Comparison of ENCODE assay signal across 28 cellular contexts in the genomic region with DNA sequence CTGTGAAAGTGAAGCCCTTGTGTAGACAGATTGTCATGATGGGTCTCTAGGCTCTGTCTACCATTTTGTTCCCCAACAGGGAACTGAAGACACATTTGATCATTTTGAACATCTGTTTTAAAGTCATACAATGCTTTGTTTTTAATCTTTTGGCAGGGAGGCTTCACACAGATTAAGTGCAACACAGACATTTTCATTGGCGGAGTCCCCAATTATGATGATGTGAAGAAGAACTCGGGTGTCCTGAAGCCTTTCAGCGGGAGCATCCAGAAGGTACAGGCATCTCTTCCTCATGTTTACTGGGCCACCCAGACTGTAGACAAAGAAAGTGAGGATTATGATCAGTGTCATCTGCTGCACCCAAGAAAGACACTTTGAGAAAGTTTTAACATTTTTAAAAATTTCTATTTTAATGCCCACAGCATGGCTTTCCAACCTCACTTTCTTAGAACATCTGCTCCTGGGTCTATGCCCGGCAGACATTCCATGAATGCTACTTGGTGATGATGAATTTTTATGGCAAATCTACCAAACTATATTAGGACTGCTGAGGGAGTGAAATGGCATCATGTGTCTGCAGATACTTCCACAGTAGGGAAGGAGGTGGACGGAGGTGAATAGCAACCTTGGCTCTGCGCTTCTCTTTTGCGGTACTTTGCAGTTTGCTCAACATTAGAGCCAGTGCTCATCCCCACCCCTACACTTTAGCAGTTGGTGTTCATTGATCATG.
DNase-seq lines count a peak whose midpoint lies in the region; ATAC-seq and TF ChIP-seq lines count a peak whose summit lies in the region.
"Had no signal": no experiment of that assay in that cellular context is flagged by ENCODE, and none has a peak within 500 bp of the region (broad histone marks: within the 10 kb centered on the region; RNA-seq: fewer than 3 reads in every experiment).

No MANE protein-coding gene starts in this region.

- TF ChIP-seq EP300 in sigmoid colon (IDR thresholded peaks at IDR 0.05): peak in 1 of 4 donors; percentile 26

- peak overlapping the region; percentile 30 to 75 (median 57) for H3K27ac ChIP-seq in sigmoid colon
- H3K27ac ChIP-seq in thyroid gland: no peak overlapping the region
- H3K27ac ChIP-seq: neural progenitor cell, SJSA1, vagina had no signal

- TF ChIP-seq POLR2A in sigmoid colon (IDR thresholded peaks at IDR 0.05) (no peak), thyroid gland (IDR thresholded peaks at IDR 0.05) (no peak)

- H3K4me3 Mint-ChIP-seq in mesothelial cell of epicardium: no peak overlapping the region
- H3K4me3 Mint-ChIP-seq: activated CD4-positive, alpha-beta memory T cell treated with anti-CD3 and anti-CD28 coated beads for 36 hours; activated T-helper 17 cell treated with anti-CD3 and anti-CD28 coated beads, Interleukin-2, amount 50 U/mL, for 72 hours; neural progenitor cell had no signal

- H3K4me1 ChIP-seq in adipocyte (ENCODE audit: control insufficient read depth, insufficient read depth, low read length) (peaks cover 29% of the 10 kb centered on the region), sigmoid colon (peaks cover 0 to 33% (median 29%) of the 10 kb centered on the region in 4 donors), thyroid gland (peaks cover 0 to 9% of the 10 kb centered on the region in 2 donors)
- H3K4me1 ChIP-seq: neural progenitor cell had no signal

- H3K9me3 Mint-ChIP-seq in mesothelial cell of epicardium: no peaks in the 10 kb centered on the region
- H3K9me3 Mint-ChIP-seq: activated CD4-positive, alpha-beta memory T cell treated with anti-CD3 and anti-CD28 coated beads for 36 hours; activated naive CD4-positive, alpha-beta T cell treated with anti-CD3 and anti-CD28 coated beads, Interleukin-2, amount 50 U/mL, for 72 hours; activated T-helper 17 cell treated with anti-CD3 and anti-CD28 coated beads, Interleukin-2, amount 50 U/mL, for 72 hours had no signal

- intact Hi-C loops in sigmoid colon (cut with DNase I) (loop anchor here (10.0 kb wide), 1 partner anchor 640 kb away; a partner anchor contains a TSS), thyroid gland (cut with DNase I) (no loop called here)

- WGBS in sigmoid colon, 2 donors: 90 to 91% methylated on average over 7 of the region's 7 CpGs
- WGBS in thyroid gland, 2 donors: 95 to 96% methylated on average over 7 of the region's 7 CpGs

- ATAC-seq in HG03039 (IDR thresholded peaks at IDR 0.05; ENCODE audit: unreplicated experiment): no peak
- ATAC-seq: activated CD4-positive, CD25-positive, alpha-beta regulatory T cell treated with anti-CD3 and anti-CD28 coated beads, Interleukin-2, amount 50 U/mL, for 24 hours; activated naive CD4-positive, alpha-beta T cell treated with anti-CD3 and anti-CD28 coated beads, Interleukin-2, amount 50 U/mL, for 72 hours; activated T-helper 17 cell treated with anti-CD3 and anti-CD28 coated beads, Interleukin-2, amount 50 U/mL, for 72 hours; K562; sciatic nerve had no signal

- peaks cover 10% of the 10 kb centered on the region for H3K4me1 Mint-ChIP-seq in mesothelial cell of epicardium
- H3K4me1 Mint-ChIP-seq: activated T-helper 17 cell treated with anti-CD3 and anti-CD28 coated beads, Interleukin-2, amount 50 U/mL, for 72 hours had no signal

- H3K9me3 ChIP-seq in adipocyte (ENCODE audit: control insufficient read depth, low read length): no peaks in the 10 kb centered on the region
- no peaks in the 10 kb centered on the region for H3K9me3 ChIP-seq in sigmoid colon
- no peaks in the 10 kb centered on the region for H3K9me3 ChIP-seq in thyroid gland
- H3K9me3 ChIP-seq: SJSA1, vagina had no signal

- H3K9ac ChIP-seq in adipocyte (ENCODE audit: low read length): no peak overlapping the region
- H3K9ac ChIP-seq: neural progenitor cell had no signal

- H3K4me3 ChIP-seq in adipocyte (ENCODE audit: low read length): no peak overlapping the region
- no peak overlapping the region for H3K4me3 ChIP-seq in sigmoid colon
- no peak overlapping the region for H3K4me3 ChIP-seq in thyroid gland (replicated peaks in 1 of 3)
- H3K4me3 ChIP-seq: K562, lung, neural progenitor cell, SJSA1, vagina had no signal

- peaks cover 3% of the 10 kb centered on the region for H3K27me3 Mint-ChIP-seq in mesothelial cell of epicardium (ENCODE audit: low read depth)

- TF ChIP-seq CTCF in sigmoid colon (IDR thresholded peaks at IDR 0.05) (no peak), thyroid gland (IDR thresholded peaks at IDR 0.05) (no peak), mesothelial cell of epicardium (IDR thresholded peaks at IDR 0.05; ENCODE audit: unreplicated experiment) (no peak)

- H3K36me3 ChIP-seq in adipocyte (ENCODE audit: control insufficient read depth, insufficient read depth, low read length, severe bottlenecking) (no peaks in the 10 kb centered on the region), sigmoid colon (no peaks in the 10 kb centered on the region), thyroid gland (no peaks in the 10 kb centered on the region)
- H3K36me3 ChIP-seq: neural progenitor cell, SJSA1, vagina had no signal

- H3K36me3 Mint-ChIP-seq in mesothelial cell of epicardium: no peaks in the 10 kb centered on the region
- H3K36me3 Mint-ChIP-seq: activated CD4-positive, alpha-beta memory T cell treated with anti-CD3 and anti-CD28 coated beads for 36 hours; activated naive CD4-positive, alpha-beta T cell treated with anti-CD3 and anti-CD28 coated beads, Interleukin-2, amount 50 U/mL, for 72 hours had no signal

- no peak overlapping the region for H3K27ac Mint-ChIP-seq in mesothelial cell of epicardium
- H3K27ac Mint-ChIP-seq: activated CD4-positive, alpha-beta memory T cell treated with anti-CD3 and anti-CD28 coated beads for 36 hours; activated naive CD4-positive, alpha-beta T cell treated with anti-CD3 and anti-CD28 coated beads, Interleukin-2, amount 50 U/mL, for 72 hours; activated T-helper 17 cell treated with anti-CD3 and anti-CD28 coated beads, Interleukin-2, amount 50 U/mL, for 72 hours; neural progenitor cell; progenitor cell of endocrine pancreas had no signal

- DNase-seq in EH (ENCODE audit: low read depth): peak; percentile 77
- DNase-seq in adipocyte (ENCODE audit: low read depth): peak; percentile 30
- DNase-seq in fibroblast of peridontal ligament (ENCODE audit: extremely low read depth): peak; percentile 78
- no peak for DNase-seq in sigmoid colon
- no peak for DNase-seq in activated CD4-positive, alpha-beta T cell treated with anti-CD3 and anti-CD28 coated beads for 4 hours
- DNase-seq in thyroid gland: no peak
- no peak for DNase-seq in mesothelial cell of epicardium (ENCODE audit: low spot score in 2 of 2, unreplicated experiment in 2 of 2)
- DNase-seq: activated CD4-positive, alpha-beta memory T cell treated with anti-CD3 and anti-CD28 coated beads for 36 hours; AML-193; DMS153; foreskin melanocyte; MM.1S; NCI-H2081 treated with DMSO at 0.1 percent for 48 hours; NCI-H345; RPMI8226; stimulated activated naive CD4-positive, alpha-beta T cell; T-helper 1 cell had no signal

- H3K27me3 ChIP-seq in adipocyte (replicated peaks; ENCODE audit: control insufficient read depth, insufficient read depth, low read length): no peaks in the 10 kb centered on the region
- no peaks in the 10 kb centered on the region for H3K27me3 ChIP-seq in sigmoid colon
- no peaks in the 10 kb centered on the region for H3K27me3 ChIP-seq in thyroid gland
- H3K27me3 ChIP-seq: neural progenitor cell, SJSA1, vagina had no signal

Comparison
In these comparisons a context has a peak if more than half of its experiments do, and no peak if none do; other contexts are left out.
1. DNase-seq: peak in EH (single experiment), adipocyte (single experiment) and fibroblast of peridontal ligament (single experiment); none in sigmoid colon (single experiment), activated CD4-positive, alpha-beta T cell treated with anti-CD3 and anti-CD28 coated beads for 4 hours (0 of 2), thyroid gland (0 of 2) and mesothelial cell of epicardium (0 of 2).
2. H3K27ac ChIP-seq: peak in sigmoid colon (4 of 4); none in thyroid gland (0 of 3).